In genomic region chr16:85453701-85454100, GRCh38 we compare ENCODE assay signal across 22 cellular contexts.
"Had no signal": no experiment of that assay in that cellular context is flagged by ENCODE, and none has a peak within 500 bp of the region (broad histone marks: within the 10 kb centered on the region; RNA-seq: fewer than 3 reads in every experiment).

No MANE protein-coding gene starts in this region.

- H3K9ac ChIP-seq: neural progenitor cell had no signal

- H3K4me1 ChIP-seq: foreskin keratinocyte had no signal

- H2AFZ ChIP-seq: neural progenitor cell had no signal

- H3K4me2 ChIP-seq: neural progenitor cell had no signal

- ATAC-seq: foreskin keratinocyte; gastroesophageal sphincter; heart left ventricle; left cardiac atrium; left lung; naive thymus-derived CD4-positive, alpha-beta T cell; stimulated activated memory B cell treated with anti-CD40 and anti-IgM and Interleukin-4, amounts not matched to agents 10 μg/mL and 1 μg/mL and 100 μg/mL, for 72 hours; stimulated activated naive CD8-positive, alpha-beta T cell treated with anti-CD3 and anti-CD28 coated beads, Interleukin-15, Interleukin-2, amounts not matched to agents 100 U/mL and 50 U/mL, for 24 hours had no signal

- H3K36me3 ChIP-seq: esophagus muscularis mucosa, gastroesophageal sphincter, heart left ventricle, left lung, neural progenitor cell, prostate gland, right atrium auricular region, sigmoid colon, spleen, tibial artery had no signal

- H3K27me3 ChIP-seq: esophagus muscularis mucosa, gastroesophageal sphincter, right atrium auricular region, sigmoid colon, testis, tibial artery had no signal

- H3K4me3 ChIP-seq: coronary artery, esophagus muscularis mucosa, gastroesophageal sphincter, heart left ventricle, left lung, neural progenitor cell, prostate gland, right atrium auricular region, sigmoid colon, spleen, testis, tibial artery had no signal

- H3K27ac ChIP-seq: coronary artery, esophagus muscularis mucosa, foreskin keratinocyte, gastroesophageal sphincter, heart left ventricle, left lung, neural progenitor cell, prostate gland, right atrium auricular region, sigmoid colon, spleen, testis, tibial artery had no signal

- DNase-seq: dermis blood vessel endothelial cell; effector memory CD4-positive, alpha-beta T cell; foreskin keratinocyte; heart left ventricle; left cardiac atrium; mesendoderm; midbrain; naive thymus-derived CD4-positive, alpha-beta T cell; sigmoid colon; spleen; stimulated activated CD4-positive, alpha-beta T cell treated with anti-CD3 and anti-CD28 coated beads, Interleukin-4, amount 100 ng/mL, for 4 hours; stimulated activated naive CD8-positive, alpha-beta T cell treated with anti-CD3 and anti-CD28 coated beads, Interleukin-15, Interleukin-2, amounts not matched to agents 100 U/mL and 50 U/mL, for 24 hours; testis; tibial artery had no signal

- H3K9me3 ChIP-seq: esophagus muscularis mucosa, gastroesophageal sphincter, heart left ventricle, left lung, prostate gland, right atrium auricular region, sigmoid colon, spleen, testis, tibial artery had no signal
